2 cellular contexts compared by ENCODE assay signal in genomic region chr11:61912991-61913698, GRCh38.
TF ChIP-seq lines count a peak whose summit lies in the region.

No MANE protein-coding gene starts in this region.

TF ChIP-seq in SK-N-SH, 30 proteins besides CTCF, POLR2A, EP300 and RAD21 (continued from another document):
- TF ChIP-seq USF2 (IDR thresholded peaks at IDR 0.05; ENCODE audit: borderline replicate concordance, low read depth, low read length) = no peak
- no peak for TF ChIP-seq MEF2A (IDR thresholded peaks at IDR 0.05; ENCODE audit: borderline replicate concordance, low read depth)
- no peak for TF ChIP-seq YY1 (IDR thresholded peaks at IDR 0.05; ENCODE audit: low read depth)
- TF ChIP-seq PBX3 (IDR thresholded peaks at IDR 0.05) = no peak
- no peak for TF ChIP-seq IRF3 (IDR thresholded peaks at IDR 0.05; ENCODE audit: low read depth, low read length)
- no peak for TF ChIP-seq FOSL2 (IDR thresholded peaks at IDR 0.05; ENCODE audit: borderline replicate concordance, low read depth)

TF ChIP-seq in SK-N-SH treated with all-trans-retinoic acid at 6 μM for 48 hours, 23 proteins besides CTCF, POLR2A, EP300 and RAD21 (continued from another document):
- TF ChIP-seq CREB5 (CRISPR knock-in tag; IDR thresholded peaks at IDR 0.05; ENCODE audit: low read depth) = no peak
- TF ChIP-seq ISL1 (CRISPR knock-in tag; IDR thresholded peaks at IDR 0.05) = no peak
- no peak for TF ChIP-seq ZFP3 (CRISPR knock-in tag; IDR thresholded peaks at IDR 0.05)
- no peak for TF ChIP-seq ZC3H10 (CRISPR knock-in tag; IDR thresholded peaks at IDR 0.05)
- TF ChIP-seq TSHZ2 (CRISPR knock-in tag; IDR thresholded peaks at IDR 0.05) = no peak
- TF ChIP-seq ESRRG (CRISPR knock-in tag; IDR thresholded peaks at IDR 0.05) = no peak
- no peak for TF ChIP-seq ZNF70 (CRISPR knock-in tag; IDR thresholded peaks at IDR 0.05)
- TF ChIP-seq RARB (CRISPR knock-in tag; IDR thresholded peaks at IDR 0.05) = no peak
- no peak for TF ChIP-seq GLIS3 (CRISPR knock-in tag; IDR thresholded peaks at IDR 0.05)
- no peak for TF ChIP-seq SNAI2 (CRISPR knock-in tag; IDR thresholded peaks at IDR 0.05)
- no peak for TF ChIP-seq PATZ1 (CRISPR knock-in tag; IDR thresholded peaks at IDR 0.05; ENCODE audit: borderline replicate concordance)
- TF ChIP-seq BACH2 (CRISPR knock-in tag; IDR thresholded peaks at IDR 0.05; ENCODE audit: borderline replicate concordance) = no peak
- no peak for TF ChIP-seq OSR1 (CRISPR knock-in tag; IDR thresholded peaks at IDR 0.05)
